Comparison of ENCODE assay signal across 22 cellular contexts in the genomic region with DNA sequence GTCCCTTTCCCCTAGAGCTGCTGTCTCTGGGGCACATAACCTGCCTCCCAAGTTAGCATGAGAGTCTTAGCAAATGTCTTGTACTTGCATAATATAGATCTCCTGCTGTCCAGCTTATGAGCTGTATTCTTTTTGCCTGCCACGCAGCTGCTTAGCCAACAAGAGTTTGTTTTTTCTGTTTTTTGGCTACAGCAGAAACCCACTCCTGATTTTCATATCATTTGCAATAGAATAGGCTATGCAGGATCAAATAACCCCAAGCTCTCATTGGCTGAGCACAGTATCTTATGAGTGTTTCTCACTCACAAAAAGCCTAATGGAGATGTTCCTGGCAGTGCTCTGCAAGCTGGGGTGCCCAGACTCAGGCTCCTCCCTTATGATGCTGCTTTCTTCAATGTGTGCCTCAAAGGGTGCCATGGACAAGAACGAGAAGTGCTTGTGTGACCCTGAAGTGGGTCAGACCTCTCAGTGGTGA. TPM values are rescaled to one million over a fixed set of nuclear protein-coding genes. Genes with fewer than 3 reads are reported as not detected.
DNase-seq lines count a peak whose midpoint lies in the region; ATAC-seq and TF ChIP-seq lines count a peak whose summit lies in the region.
"Had no signal": no experiment of that assay in that cellular context is flagged by ENCODE, and none has a peak within 500 bp of the region (broad histone marks: within the 10 kb centered on the region; RNA-seq: fewer than 3 reads in every experiment).

No MANE protein-coding gene starts in this region.

- no peaks in the 10 kb centered on the region for H3K9me3 ChIP-seq in BE2C
- H3K9me3 ChIP-seq: esophagus muscularis mucosa, SK-N-SH, suprapubic skin, uterus had no signal

- peaks cover 11 to 14% of the 10 kb centered on the region in 2 donors for H3K27me3 Mint-ChIP-seq in natural killer cell treated with Interleukin-12 subunit alpha and Interleukin-12 subunit beta and Interleukin-15 and Interleukin-18, amount 100 ng/mL, for 72 hours
- H3K27me3 Mint-ChIP-seq in natural killer cell (ENCODE audit: low read depth in 2 of 2) (peaks cover 13% of the 10 kb centered on the region in 2 donors), osteocyte (ENCODE audit: unreplicated experiment) (no peaks in the 10 kb centered on the region)

- H3K4me3 ChIP-seq in choroid plexus epithelial cell (ENCODE audit: low read depth, low read length), result no peak overlapping the region
- H3K4me3 ChIP-seq in BE2C (ENCODE audit: low read depth, low read length), result no peak overlapping the region
- H3K4me3 ChIP-seq: coronary artery, esophagus muscularis mucosa, skin epidermis, suprapubic skin, uterus had no signal

- no peak for ATAC-seq in natural killer cell treated with Interleukin-12 subunit alpha and Interleukin-12 subunit beta and Interleukin-15 and Interleukin-18, amount 100 ng/mL, for 72 hours
- no peak for ATAC-seq in natural killer cell
- ATAC-seq: HCT116; stimulated activated effector memory CD8-positive, alpha-beta T cell treated with anti-CD3 and anti-CD28 coated beads, Interleukin-12 subunit alpha, Interleukin-12 subunit beta, amount 100 ng/mL, for 72 hours had no signal

- no peaks in the 10 kb centered on the region for H3K36me3 ChIP-seq in BE2C
- H3K36me3 ChIP-seq: uterus had no signal

- H3K27me3 ChIP-seq in BE2C, result no peaks in the 10 kb centered on the region
- H3K27me3 ChIP-seq: esophagus muscularis mucosa, suprapubic skin, uterus had no signal

- H3K4me1 ChIP-seq in BE2C, result no peaks in the 10 kb centered on the region

- H3K4me1 Mint-ChIP-seq in natural killer cell treated with Interleukin-12 subunit alpha and Interleukin-12 subunit beta and Interleukin-15 and Interleukin-18, amount 100 ng/mL, for 72 hours (ENCODE audit: low read depth in 2 of 2), result peaks cover 3 to 4% of the 10 kb centered on the region in 2 donors
- H3K4me1 Mint-ChIP-seq in natural killer cell, result no peaks in the 10 kb centered on the region
- peaks cover 18% of the 10 kb centered on the region for H3K4me1 Mint-ChIP-seq in osteocyte (ENCODE audit: unreplicated experiment)

- DNase-seq in natural killer cell treated with Interleukin-12 subunit alpha and Interleukin-12 subunit beta and Interleukin-15 and Interleukin-18, amount 100 ng/mL, for 72 hours (ENCODE audit: low spot score), result peak; percentile 22
- DNase-seq in natural killer cell, result no peak
- peak; percentile 71 for DNase-seq in choroid plexus epithelial cell (ENCODE audit: low read depth)
- peak; percentile 39 for DNase-seq in iris pigment epithelial cell (ENCODE audit: low read depth)
- no peak for DNase-seq in AG20443 (ENCODE audit: low spot score)
- no peak for DNase-seq in BE2C
- no peak for DNase-seq in DMS53 treated with DMSO at 0.1 percent for 48 hours (lab: John Stamatoyannopoulos, UW; ENCODE audit: unreplicated experiment)
- DNase-seq in osteocyte (ENCODE audit: extremely low spot score, unreplicated experiment), result no peak
- DNase-seq: activated CD4-positive, alpha-beta T cell treated with anti-CD3 and anti-CD28 coated beads, Interleukin-2, amount 50 U/mL, for 1 hour; NCI-H1694 treated with DMSO at 0.1 percent for 48 hours; NCI-H774; RPMI8226; SK-N-SH; stimulated activated CD4-positive, alpha-beta T cell treated with anti-CD3 and anti-CD28 coated beads, Interleukin-1b, Interleukin-23, amount 100 ng/mL, for 48 hours; T-helper 2 cell had no signal

- H3K4me3 Mint-ChIP-seq in natural killer cell treated with Interleukin-12 subunit alpha and Interleukin-12 subunit beta and Interleukin-15 and Interleukin-18, amount 100 ng/mL, for 72 hours, result no peak overlapping the region
- H3K4me3 Mint-ChIP-seq in natural killer cell (no peak overlapping the region), osteocyte (ENCODE audit: unreplicated experiment) (no peak overlapping the region)
- H3K4me3 Mint-ChIP-seq: stimulated activated effector memory CD8-positive, alpha-beta T cell treated with anti-CD3 and anti-CD28 coated beads, Interleukin-12 subunit alpha, Interleukin-12 subunit beta, amount 100 ng/mL, for 72 hours had no signal

- intact Hi-C loops in natural killer cell (cut with micrococcal nuclease), result no loop called here

- no peaks in the 10 kb centered on the region for H3K36me3 Mint-ChIP-seq in natural killer cell treated with Interleukin-12 subunit alpha and Interleukin-12 subunit beta and Interleukin-15 and Interleukin-18, amount 100 ng/mL, for 72 hours
- H3K36me3 Mint-ChIP-seq in natural killer cell (no peaks in the 10 kb centered on the region), osteocyte (ENCODE audit: unreplicated experiment) (peaks cover under 1% of the 10 kb centered on the region)

- no peak for TF ChIP-seq CTCF in natural killer cell (IDR thresholded peaks at IDR 0.05)
- no peak for TF ChIP-seq CTCF in choroid plexus epithelial cell (conservative IDR thresholded peaks at IDR 0.05; ENCODE audit: low read depth, low read length)
- TF ChIP-seq CTCF in BE2C (IDR thresholded peaks at IDR 0.05; ENCODE audit: low read depth, low read length), result no peak
- TF ChIP-seq CTCF in osteocyte (IDR thresholded peaks at IDR 0.05), result no peak

- H3K27ac Mint-ChIP-seq in natural killer cell treated with Interleukin-12 subunit alpha and Interleukin-12 subunit beta and Interleukin-15 and Interleukin-18, amount 100 ng/mL, for 72 hours, result no peak overlapping the region
- H3K27ac Mint-ChIP-seq in natural killer cell (no peak overlapping the region), osteocyte (ENCODE audit: unreplicated experiment) (no peak overlapping the region)
- H3K27ac Mint-ChIP-seq: stimulated activated effector memory CD8-positive, alpha-beta T cell treated with anti-CD3 and anti-CD28 coated beads, Interleukin-12 subunit alpha, Interleukin-12 subunit beta, amount 100 ng/mL, for 72 hours had no signal

- no peaks in the 10 kb centered on the region for H3K9me3 Mint-ChIP-seq in natural killer cell treated with Interleukin-12 subunit alpha and Interleukin-12 subunit beta and Interleukin-15 and Interleukin-18, amount 100 ng/mL, for 72 hours
- H3K9me3 Mint-ChIP-seq in natural killer cell (no peaks in the 10 kb centered on the region), osteocyte (ENCODE audit: unreplicated experiment) (no peaks in the 10 kb centered on the region)
- H3K9me3 Mint-ChIP-seq: stimulated activated effector memory CD8-positive, alpha-beta T cell treated with anti-CD3 and anti-CD28 coated beads, Interleukin-12 subunit alpha, Interleukin-12 subunit beta, amount 100 ng/mL, for 72 hours had no signal

RNA-seq across cellular contexts. Expression of a gene that starts 23.1 kb away (rescaled TPM):
- 1 to 10 TPM; 2.2 to 4.9 TPM for total RNA-seq in natural killer cell treated with Interleukin-12 subunit alpha and Interleukin-12 subunit beta and Interleukin-15 and Interleukin-18, amount 100 ng/mL, for 72 hours
- total RNA-seq in natural killer cell (1 to 10 TPM; 3.1 to 7.5 (median 3.7) TPM), osteocyte (15.8 and 16.5 TPM in 2 replicates)
- 4.8 TPM for polyA plus RNA-seq in BE2C (2012; ENCODE audit: insufficient read depth, insufficient read length, low read depth)

RNA-seq across cellular contexts. Expression of a gene that starts 38.9 kb away (rescaled TPM):
- total RNA-seq in natural killer cell treated with Interleukin-12 subunit alpha and Interleukin-12 subunit beta and Interleukin-15 and Interleukin-18, amount 100 ng/mL, for 72 hours, result 10 to 100 TPM; 28.7 to 29.8 TPM
- total RNA-seq in natural killer cell (10 to 100 TPM; 39.2 to 63.5 (median 54.1) TPM), osteocyte (33.9 and 37.1 TPM in 2 replicates)
- polyA plus RNA-seq in BE2C (2012; ENCODE audit: insufficient read depth, insufficient read length, low read depth), result 28.1 TPM

RNA-seq across cellular contexts. Expression of a gene that starts 47.6 kb away (rescaled TPM):
- total RNA-seq in natural killer cell treated with Interleukin-12 subunit alpha and Interleukin-12 subunit beta and Interleukin-15 and Interleukin-18, amount 100 ng/mL, for 72 hours, result not detected
- not detected for total RNA-seq in natural killer cell
- 80.5 TPM for polyA plus RNA-seq in BE2C (2012; ENCODE audit: insufficient read depth, insufficient read length, low read depth)
- total RNA-seq in osteocyte, result 73.4 and 85.8 TPM in 2 replicates

Comparison
In these comparisons a context has a peak if more than half of its experiments do, and no peak if none do; other contexts are left out.
1. DNase-seq: peak in natural killer cell treated with Interleukin-12 subunit alpha and Interleukin-12 subunit beta and Interleukin-15 and Interleukin-18, amount 100 ng/mL, for 72 hours (single experiment), choroid plexus epithelial cell (single experiment) and iris pigment epithelial cell (single experiment); none in natural killer cell (single experiment), AG20443 (single experiment), BE2C (single experiment), DMS53 treated with DMSO at 0.1 percent for 48 hours (single experiment) and osteocyte (single experiment).
2. RNA of a gene that starts 47.6 kb away (total RNA-seq): 73.4 to 85.8 TPM in osteocyte; not detected in natural killer cell treated with Interleukin-12 subunit alpha and Interleukin-12 subunit beta and Interleukin-15 and Interleukin-18, amount 100 ng/mL, for 72 hours and not detected in natural killer cell; every median in the first group is over 10 times any median in the second.